Comparison of ENCODE assay signal across 9 cellular contexts in the genomic region with DNA sequence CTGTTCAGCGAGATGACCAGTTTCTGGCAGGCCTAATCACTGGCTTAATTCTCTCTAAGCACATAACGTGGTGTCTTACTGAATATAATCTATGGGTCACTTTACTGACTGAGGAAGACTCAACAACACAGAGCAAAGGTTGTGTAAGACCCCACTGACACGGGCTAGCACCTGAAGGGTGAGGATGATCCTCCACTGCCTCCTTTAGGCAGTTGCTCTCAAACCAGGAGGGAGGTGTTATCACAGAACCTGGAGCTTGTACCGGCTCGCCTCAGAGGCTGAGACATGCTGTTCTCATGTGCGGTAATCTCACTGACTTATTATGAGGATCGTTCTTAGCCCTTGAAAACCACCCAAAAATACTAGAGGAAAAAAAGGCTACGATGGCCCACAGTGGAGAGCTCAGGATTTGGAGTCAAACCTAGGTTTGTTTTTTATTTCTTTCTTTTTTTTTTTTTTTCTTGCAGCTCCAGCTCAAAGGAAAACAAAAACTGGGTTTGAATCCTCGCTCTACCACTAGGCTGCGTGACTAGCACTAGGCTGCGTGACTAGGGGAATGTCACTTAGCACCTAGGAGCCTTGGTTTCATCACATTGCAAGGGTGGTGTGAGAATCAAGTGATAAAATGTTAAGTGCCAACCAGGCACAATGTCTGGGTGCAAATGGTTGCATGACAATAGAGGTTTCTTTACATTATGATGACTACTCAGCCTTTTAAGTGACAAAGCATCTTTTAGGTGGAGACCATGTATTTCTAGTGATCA. TPM values are rescaled to one million over a fixed set of nuclear protein-coding genes. Genes with fewer than 3 reads are reported as not detected.
A peak's percentile ranks its signal among the peaks of the same experiment; 100 is the strongest.
DNase-seq lines count a peak whose midpoint lies in the region; ATAC-seq and TF ChIP-seq lines count a peak whose summit lies in the region.
"Had no signal": no experiment of that assay in that cellular context is flagged by ENCODE, and none has a peak within 500 bp of the region (broad histone marks: within the 10 kb centered on the region; RNA-seq: fewer than 3 reads in every experiment).

No MANE protein-coding gene starts in this region.

- intact Hi-C loops in prostate gland (cut with DNase I), result no loop called here

- no peak overlapping the region for H3K4me3 ChIP-seq in NB4 (ENCODE audit: low read depth, low read length)
- no peak overlapping the region for H3K4me3 ChIP-seq in coronary artery
- H3K4me3 ChIP-seq in prostate gland, result no peak overlapping the region

- no peaks in the 10 kb centered on the region for H3K36me3 ChIP-seq in prostate gland

- H3K4me1 ChIP-seq in prostate gland (replicated peaks), result no peaks in the 10 kb centered on the region

- DNase-seq in NB4 (ENCODE audit: low read depth) (peak; percentile 44), coronary artery (ENCODE audit: low spot score) (no peak), prostate gland (ENCODE audit: low spot score) (peak; percentile 36), medulla oblongata (ENCODE audit: extremely low spot score) (no peak), NCI-H2171 treated with DMSO at 0.1 percent for 48 hours (lab: John Stamatoyannopoulos, UW) (no peak), NCI-H187 (lab: John Stamatoyannopoulos, UW) (no peak), SW480 (ENCODE audit: low spot score) (no peak)
- DNase-seq: NCI-H1436 had no signal

- H3K27ac ChIP-seq in coronary artery, result peak overlapping the region; percentile 29 to 88
- H3K27ac ChIP-seq in prostate gland, result peak overlapping the region; percentile 59 to 72

- TF ChIP-seq CTCF in NB4 (IDR thresholded peaks at IDR 0.05; ENCODE audit: low read depth, low read length), result no peak
- no peak for TF ChIP-seq CTCF in coronary artery (IDR thresholded peaks at IDR 0.05)
- no peak for TF ChIP-seq CTCF in prostate gland (IDR thresholded peaks at IDR 0.05)

- ATAC-seq in GM18498 (IDR thresholded peaks at IDR 0.05; ENCODE audit: unreplicated experiment), result peak; percentile 39

- H3K27me3 ChIP-seq in prostate gland (replicated peaks; ENCODE audit: insufficient read depth), result no peaks in the 10 kb centered on the region

- WGBS in prostate gland, result 59% methylated on average over 11 of the region's 11 CpGs

- TF ChIP-seq POLR2A in NB4 (IDR thresholded peaks at IDR 0.05; ENCODE audit: extremely low read depth, insufficient read length) (no peak), prostate gland (IDR thresholded peaks at IDR 0.05) (no peak)

- H3K9me3 ChIP-seq in prostate gland, result no peaks in the 10 kb centered on the region

RNA-seq across cellular contexts. Expression of a gene that starts 28.1 kb away (rescaled TPM):
- 10 to 100 TPM; 11.6 to 26.2 TPM for total RNA-seq in prostate gland

Comparison
In these comparisons a context has a peak if more than half of its experiments do, and no peak if none do; other contexts are left out.
1. DNase-seq: peak in NB4 (single experiment) and prostate gland (single experiment); none in coronary artery (single experiment), medulla oblongata (single experiment), NCI-H2171 treated with DMSO at 0.1 percent for 48 hours (single experiment), NCI-H187 (0 of 2) and SW480 (single experiment).